ENCODE assay signal across 10 cellular contexts in the genomic region with DNA sequence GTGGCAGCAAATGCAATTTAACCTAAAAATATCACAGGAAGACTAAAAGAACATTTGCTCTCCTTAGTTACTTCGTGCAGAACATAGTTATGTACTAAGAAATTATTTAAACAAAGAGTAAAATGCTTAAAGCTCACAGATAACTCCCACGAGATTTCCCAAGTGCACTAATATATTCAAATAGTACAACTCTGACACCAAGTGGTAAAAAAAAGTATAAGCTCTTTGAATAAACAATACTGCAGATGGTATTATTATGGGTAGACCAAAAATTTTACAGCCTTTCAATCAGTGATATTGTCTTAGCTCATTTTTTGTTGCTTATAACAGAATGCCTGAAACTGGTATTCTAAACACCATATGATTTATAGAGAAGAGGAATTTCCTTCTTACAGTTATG. TPM values are rescaled to one million over a fixed set of nuclear protein-coding genes. Genes with fewer than 3 reads are reported as not detected.
DNase-seq lines count a peak whose midpoint lies in the region; ATAC-seq, FAIRE-seq and TF ChIP-seq lines count a peak whose summit lies in the region.
"Had no signal": no experiment of that assay in that cellular context is flagged by ENCODE, and none has a peak within 500 bp of the region (broad histone marks: within the 10 kb centered on the region; RNA-seq: fewer than 3 reads in every experiment).

No MANE protein-coding gene starts in this region.

- no peaks in the 10 kb centered on the region for H3K4me1 ChIP-seq in pancreas

- intact Hi-C loops in pancreas (cut with DNase I), result no loop called here

- TF ChIP-seq CTCF in GM12865 (IDR thresholded peaks at IDR 0.05; ENCODE audit: insufficient read depth, low read depth, low read length, missing control alignments), result no peak
- TF ChIP-seq CTCF in cardiac fibroblast (IDR thresholded peaks at IDR 0.05; ENCODE audit: low read depth, low read length), result peak; percentile 31
- TF ChIP-seq CTCF in pancreas (IDR thresholded peaks at IDR 0.05), result no peak

- DNase-seq in GM12865 (ENCODE audit: low read depth), result peak; percentile 12
- DNase-seq in LHCN-M2 (ENCODE audit: low read depth), result peak; percentile 28
- peak; percentile 66 to 69 for DNase-seq in cardiac fibroblast (ENCODE audit: low read depth in 2 of 2)
- no peak for DNase-seq in pancreas
- DNase-seq in T1000 (lab: John Stamatoyannopoulos, UW), result no peak
- DNase-seq in activated naive CD4-positive, alpha-beta T cell (lab: John Stamatoyannopoulos, UW), result no peak
- DNase-seq: activated effector memory CD4-positive, alpha-beta T cell treated with Interleukin-2 at 50 U/mL for 16 hours; SIG-M5 had no signal

- H3K4me3 ChIP-seq in GM12865 (ENCODE audit: low read depth, low read length), result no peak overlapping the region
- no peak overlapping the region for H3K4me3 ChIP-seq in cardiac fibroblast (replicated peaks in 1 of 2; ENCODE audit: low read depth in 2 of 2, low read length in 2 of 2)
- H3K4me3 ChIP-seq in pancreas, result no peak overlapping the region
- H3K4me3 ChIP-seq: thoracic aorta had no signal

- ATAC-seq in pancreas (no peak), GM21367 (IDR thresholded peaks at IDR 0.05; ENCODE audit: unreplicated experiment) (no peak)

- 17 to 19% methylated on average over 2 of the region's 2 CpGs for WGBS in pancreas, 2 donors

- H3K9me3 ChIP-seq in pancreas, result no peaks in the 10 kb centered on the region
- H3K9me3 ChIP-seq: thoracic aorta had no signal

- FAIRE-seq in pancreas (lab: Jason Lieb, UNC), result peak; percentile 67

- H3K27ac ChIP-seq in pancreas, result no peak overlapping the region
- H3K27ac ChIP-seq: thoracic aorta had no signal

- no peaks in the 10 kb centered on the region for H3K36me3 ChIP-seq in pancreas
- H3K36me3 ChIP-seq: thoracic aorta had no signal

- peaks cover 0 to 3% (median 0%) of the 10 kb centered on the region in 4 donors for H3K27me3 ChIP-seq in pancreas

RNA-seq across cellular contexts. Expression of a gene that starts 52.8 kb away (rescaled TPM):
- total RNA-seq in LHCN-M2 (2014; rRNA removed), result under 0.01 TPM in 1 of 2 replicates, not detected in the other
- 0.01 TPM for polyA plus RNA-seq in LHCN-M2 (2012)
- 1 to 10 TPM in 5 of 6 donors, under 1 TPM in 1; 0.88 to 3.6 (median 1.6) TPM for total RNA-seq in pancreas
- under 1 TPM; 0.33 to 0.87 TPM for polyA plus RNA-seq in pancreas

RNA-seq across cellular contexts. Expression of a gene that starts 55.3 kb away (rescaled TPM):
- total RNA-seq in LHCN-M2 (2014; rRNA removed) (42.7 and 53.2 TPM in 2 replicates), pancreas (10 to 100 TPM; 32.8 to 53.1 (median 41.1) TPM)
- polyA plus RNA-seq in LHCN-M2 (2012), result 11.9 TPM
- polyA plus RNA-seq in pancreas, result 10 to 100 TPM; 25.2 to 44.5 TPM

Comparison
In these comparisons a context has a peak if more than half of its experiments do, and no peak if none do; other contexts are left out.
1. DNase-seq: peak in GM12865 (single experiment), LHCN-M2 (single experiment) and cardiac fibroblast (2 of 2); none in pancreas (0 of 6), T1000 (single experiment) and activated naive CD4-positive, alpha-beta T cell (0 of 4).